ENCODE assay signal across 11 cellular contexts in genomic region chr2:43759195-43759594, GRCh38. TPM values are rescaled to one million over a fixed set of nuclear protein-coding genes. Genes with fewer than 3 reads are reported as not detected.
DNase-seq lines count a peak whose midpoint lies in the region; ATAC-seq, FAIRE-seq and TF ChIP-seq lines count a peak whose summit lies in the region.
"Had no signal": no experiment of that assay in that cellular context is flagged by ENCODE, and none has a peak within 500 bp of the region (broad histone marks: within the 10 kb centered on the region; RNA-seq: fewer than 3 reads in every experiment).

No MANE protein-coding gene starts in this region.

- H3K9ac ChIP-seq in fibroblast of lung (ENCODE audit: insufficient read depth, low read length): no peak overlapping the region

- peaks cover 0 to 2% (median 0%) of the 10 kb centered on the region in 7 donors for H3K9me3 Mint-ChIP-seq in CD14-positive monocyte
- H3K9me3 Mint-ChIP-seq: activated CD4-positive, alpha-beta memory T cell treated with anti-CD3 and anti-CD28 coated beads for 36 hours had no signal

- no peaks in the 10 kb centered on the region for H3K9me3 ChIP-seq in fibroblast of lung (ENCODE audit: control insufficient read depth, insufficient read depth, low read depth, low read length)
- H3K9me3 ChIP-seq: prostate gland had no signal

- no peaks in the 10 kb centered on the region for H3K36me3 ChIP-seq in fibroblast of lung (ENCODE audit: control insufficient read depth, insufficient read depth, low read length)
- H3K36me3 ChIP-seq: prostate gland had no signal

- H3K27ac ChIP-seq in fibroblast of lung (ENCODE audit: insufficient read depth, low read length): no peak overlapping the region
- H3K27ac ChIP-seq: prostate gland had no signal

- H3K4me3 Mint-ChIP-seq in CD14-positive monocyte: no peak overlapping the region
- H3K4me3 Mint-ChIP-seq: activated CD4-positive, alpha-beta memory T cell treated with anti-CD3 and anti-CD28 coated beads for 36 hours had no signal

- peaks cover 2 to 11% (median 4%) of the 10 kb centered on the region in 3 donors for H3K27me3 Mint-ChIP-seq in CD14-positive monocyte (ENCODE audit: low read depth in 3 of 3)

- H3K4me3 ChIP-seq in fibroblast of lung (replicated peaks in 1 of 4; ENCODE audit: control extremely low read depth in 1 of 4, insufficient read depth in 1 of 4, low read depth in 3 of 4, low read length in 4 of 4): no peak overlapping the region
- H3K4me3 ChIP-seq: prostate gland had no signal

- peaks cover 7% of the 10 kb centered on the region for H3K4me1 ChIP-seq in fibroblast of lung (ENCODE audit: control insufficient read depth, extremely low read depth, insufficient read depth, low read length)
- H3K4me1 ChIP-seq: prostate gland had no signal

- H3K4me1 Mint-ChIP-seq in CD14-positive monocyte: no peaks in the 10 kb centered on the region

- H2AFZ ChIP-seq in fibroblast of lung (ENCODE audit: low read length): no peak overlapping the region

- DNase-seq in ELR (ENCODE audit: low read depth) (peak; percentile 85), RCC 7860 (ENCODE audit: low spot score) (peak; percentile 93), fibroblast of lung (ENCODE audit: low read depth in 2 of 2) (peak; percentile 70 to 89), renal cortical epithelial cell (ENCODE audit: low read depth) (peak; percentile 100), CD14-positive monocyte (ENCODE audit: low spot score) (no peak), HUDEP-2 (lab: John Stamatoyannopoulos, UW; ENCODE audit: unreplicated experiment in 76 of 76) (no peak)
- no peak for DNase-seq in effector CD4-positive, alpha-beta T cell
- DNase-seq: activated CD4-positive, alpha-beta memory T cell treated with anti-CD3 and anti-CD28 coated beads for 36 hours; amniotic stem cell had no signal

- TF ChIP-seq CTCF in fibroblast of lung (conservative IDR thresholded peaks at IDR 0.05 in 1 of 2, IDR thresholded peaks at IDR 0.05 in 1 of 2; ENCODE audit: low read depth in 1 of 2, low read length in 2 of 2): no peak
- no peak for TF ChIP-seq CTCF in CD14-positive monocyte (IDR thresholded peaks at IDR 0.05)

- H3K36me3 Mint-ChIP-seq in CD14-positive monocyte: no peaks in the 10 kb centered on the region
- H3K36me3 Mint-ChIP-seq: activated CD4-positive, alpha-beta memory T cell treated with anti-CD3 and anti-CD28 coated beads for 36 hours had no signal

- no peaks in the 10 kb centered on the region for H3K27me3 ChIP-seq in fibroblast of lung (ENCODE audit: control insufficient read depth, insufficient read depth, low read length)

- ATAC-seq in HG03097 (IDR thresholded peaks at IDR 0.05; ENCODE audit: low FRiP score, unreplicated experiment): no peak

- no peak overlapping the region for H3K27ac Mint-ChIP-seq in CD14-positive monocyte
- H3K27ac Mint-ChIP-seq: activated CD4-positive, alpha-beta memory T cell treated with anti-CD3 and anti-CD28 coated beads for 36 hours had no signal

- no peaks in the 10 kb centered on the region for H3K79me2 ChIP-seq in fibroblast of lung (ENCODE audit: control insufficient read depth, insufficient read depth, low read length)

- H4K20me1 ChIP-seq in fibroblast of lung (ENCODE audit: control insufficient read depth, extremely low read depth, insufficient read depth, low read length): no peaks in the 10 kb centered on the region

- FAIRE-seq in RCC 7860 (lab: Jason Lieb, UNC): peak; percentile 95

- peak overlapping the region; percentile 7 for H3K4me2 ChIP-seq in fibroblast of lung (ENCODE audit: extremely low read depth, insufficient read depth, low read length)

- intact Hi-C loops in CD14-positive monocyte (cut with micrococcal nuclease): no loop called here

RNA-seq across cellular contexts. Expression of gene DYNC2LI1, which starts 14.6 kb away (rescaled TPM):
- total RNA-seq in fibroblast of lung (24.4 and 28.0 TPM in 2 replicates), renal cortical epithelial cell (39.6 and 72.6 TPM in 2 replicates)
- polyA plus RNA-seq in fibroblast of lung (14.7 and 23.6 TPM in 2 replicates), CD14-positive monocyte (1 to 10 TPM; 3.5 to 4.4 TPM)
- polyA plus RNA-seq in fibroblast of lung (2012): 9.6 and 16.4 TPM in 2 replicates
- polyA minus RNA-seq in fibroblast of lung (ENCODE audit: low replicate concordance): not detected in 2 replicates

Comparison
In these comparisons a context has a peak if more than half of its experiments do, and no peak if none do; other contexts are left out.
1. DNase-seq: peak in ELR (single experiment), RCC 7860 (single experiment), fibroblast of lung (2 of 2) and renal cortical epithelial cell (single experiment); none in effector CD4-positive, alpha-beta T cell (single experiment), CD14-positive monocyte (single experiment) and HUDEP-2 (0 of 76).